Comparison of ENCODE assay signal across 11 cellular contexts in genomic region chr5:112917453-112918005, GRCh38. TPM values are rescaled to one million over a fixed set of nuclear protein-coding genes. Genes with fewer than 3 reads are reported as not detected.
A peak's percentile ranks its signal among the peaks of the same experiment; 100 is the strongest.
DNase-seq lines count a peak whose midpoint lies in the region; ATAC-seq and TF ChIP-seq lines count a peak whose summit lies in the region.
"Had no signal": no experiment of that assay in that cellular context is flagged by ENCODE, and none has a peak within 500 bp of the region (broad histone marks: within the 10 kb centered on the region; RNA-seq: fewer than 3 reads in every experiment).

No MANE protein-coding gene starts in this region.

- H3K27ac ChIP-seq in suprapubic skin: no peak overlapping the region
- no peak overlapping the region for H3K27ac ChIP-seq in neuronal stem cell (replicated peaks; ENCODE audit: low read length)
- H3K27ac ChIP-seq: BLaER1 treated with 17β-estradiol and CSF1 and Interleukin-3, amounts not matched to agents 10 nM and 100 nM; sigmoid colon had no signal

- H3K36me3 ChIP-seq in suprapubic skin (peaks cover 17% of the 10 kb centered on the region), neuronal stem cell (replicated peaks in 1 of 2; ENCODE audit: control insufficient read depth in 2 of 2, insufficient read depth in 2 of 2, low read length in 2 of 2) (peaks cover 2 to 72% of the 10 kb centered on the region in 2 donors)

- H3K4me2 ChIP-seq in neuronal stem cell (ENCODE audit: insufficient read depth, low read length, poor library complexity, severe bottlenecking): no peak overlapping the region

- no peak for TF ChIP-seq EP300 in suprapubic skin (IDR thresholded peaks at IDR 0.05)

- no peak overlapping the region for H3K18ac ChIP-seq in neuronal stem cell (ENCODE audit: low read length)

- H3K27me3 ChIP-seq in suprapubic skin (no peaks in the 10 kb centered on the region), neuronal stem cell (ENCODE audit: control insufficient read depth in 3 of 3, insufficient read depth in 3 of 3, low read depth in 1 of 3, low read length in 3 of 3) (peaks cover 0 to 2% (median 0%) of the 10 kb centered on the region in 3 experiments)
- H3K27me3 ChIP-seq: BLaER1 treated with 17β-estradiol and CSF1 and Interleukin-3, amounts not matched to agents 10 nM and 100 nM; sigmoid colon had no signal

- no peak for TF ChIP-seq CTCF in natural killer cell (IDR thresholded peaks at IDR 0.05)
- TF ChIP-seq CTCF in suprapubic skin (IDR thresholded peaks at IDR 0.05): no peak

- intact Hi-C loops in activated CD4-positive, alpha-beta T cell treated with anti-CD3 and anti-CD28 coated beads, Interleukin-2, amount 10 ng/mL, durations not matched to agents 24 days and 14 days (cut with micrococcal nuclease): no loop called here
- intact Hi-C loops in natural killer cell (cut with micrococcal nuclease): no loop called here

- ATAC-seq in natural killer cell: no peak

- H3K9me3 Mint-ChIP-seq in activated CD4-positive, alpha-beta T cell treated with anti-CD3 and anti-CD28 coated beads, Interleukin-2, amount 10 ng/mL, durations not matched to agents 24 days and 14 days: no peaks in the 10 kb centered on the region
- H3K9me3 Mint-ChIP-seq in IgD-negative memory B cell (no peaks in the 10 kb centered on the region), natural killer cell (no peaks in the 10 kb centered on the region)

- no peak overlapping the region for H3K23ac ChIP-seq in neuronal stem cell (ENCODE audit: low read depth, low read length, poor library complexity)

- H3K79me1 ChIP-seq in neuronal stem cell (ENCODE audit: low read depth, low read length): peaks cover 4% of the 10 kb centered on the region

- H3K9me3 ChIP-seq in suprapubic skin (no peaks in the 10 kb centered on the region), neuronal stem cell (replicated peaks in 1 of 2; ENCODE audit: control insufficient read depth in 2 of 2, insufficient read depth in 1 of 2, low read depth in 1 of 2, low read length in 2 of 2) (no peaks in the 10 kb centered on the region)
- H3K9me3 ChIP-seq: BLaER1 treated with 17β-estradiol and CSF1 and Interleukin-3, amounts not matched to agents 10 nM and 100 nM; sigmoid colon had no signal

- TF ChIP-seq POLR2A in suprapubic skin (IDR thresholded peaks at IDR 0.05): no peak

- 96% methylated on average over 2 of the region's 2 CpGs for WGBS in suprapubic skin
- no CpG with 5 or more reads among the region's 2 CpGs for WGBS in neuronal stem cell (ENCODE audit: extremely low coverage in 2 of 2, insufficient read length in 2 of 2, insufficient replicate concordance in 1 of 2), 2 donors

- H3K9ac ChIP-seq in neuronal stem cell (ENCODE audit: low read depth, low read length, poor library complexity): no peak overlapping the region
- H3K9ac ChIP-seq: BLaER1 treated with 17β-estradiol and CSF1 and Interleukin-3, amounts not matched to agents 10 nM and 100 nM had no signal

- H2BK15ac ChIP-seq in neuronal stem cell (ENCODE audit: low read length): no peak overlapping the region

- peak; percentile 64 for DNase-seq in activated CD4-positive, alpha-beta T cell treated with anti-CD3 and anti-CD28 coated beads, Interleukin-2, amount 10 ng/mL, durations not matched to agents 24 days and 14 days
- DNase-seq in activated CD4-positive, alpha-beta T cell treated with anti-CD3 and anti-CD28 coated beads, Interleukin-2, amount 50 U/mL, for 4 hours: no peak
- DNase-seq in activated naive CD4-positive, alpha-beta T cell treated with anti-CD3 and anti-CD28 coated beads, Interleukin-2, amount 50 U/mL, for 16 hours: peak; percentile 22
- DNase-seq in natural killer cell: no peak
- no peak for DNase-seq in NCI-H1092 (lab: John Stamatoyannopoulos, UW)
- no peak for DNase-seq in suprapubic skin (ENCODE audit: low spot score in 2 of 2)
- no peak for DNase-seq in neuronal stem cell (ENCODE audit: low spot score)
- DNase-seq: hippocampal formation, sigmoid colon had no signal

- no peak overlapping the region for H2BK12ac ChIP-seq in neuronal stem cell (ENCODE audit: low read length)

- H3K27ac Mint-ChIP-seq in activated CD4-positive, alpha-beta T cell treated with anti-CD3 and anti-CD28 coated beads, Interleukin-2, amount 10 ng/mL, durations not matched to agents 24 days and 14 days: no peak overlapping the region
- H3K27ac Mint-ChIP-seq in IgD-negative memory B cell: peak overlapping the region in 2 of 3 donors; percentile 25 to 43
- peak overlapping the region; percentile 69 to 90 for H3K27ac Mint-ChIP-seq in natural killer cell

- H3K4me1 ChIP-seq in suprapubic skin: peaks cover 56% of the 10 kb centered on the region
- peaks cover 3% of the 10 kb centered on the region in 2 donors for H3K4me1 ChIP-seq in neuronal stem cell (ENCODE audit: control insufficient read depth in 2 of 2, insufficient read depth in 1 of 2, low read depth in 1 of 2, low read length in 2 of 2)

- no peak overlapping the region for H2AK5ac ChIP-seq in neuronal stem cell (ENCODE audit: low read depth, low read length)

- no peak overlapping the region for H4K91ac ChIP-seq in neuronal stem cell (ENCODE audit: low read depth, low read length, poor library complexity)

- H3K36me3 Mint-ChIP-seq in activated CD4-positive, alpha-beta T cell treated with anti-CD3 and anti-CD28 coated beads, Interleukin-2, amount 10 ng/mL, durations not matched to agents 24 days and 14 days (ENCODE audit: low read depth): peaks cover 66% of the 10 kb centered on the region
- H3K36me3 Mint-ChIP-seq in IgD-negative memory B cell (peaks cover 9% of the 10 kb centered on the region), natural killer cell (no peaks in the 10 kb centered on the region)

- no peak overlapping the region for H2BK120ac ChIP-seq in neuronal stem cell (ENCODE audit: low read depth, low read length)

- no peak overlapping the region for H3K4me3 ChIP-seq in suprapubic skin
- H3K4me3 ChIP-seq in neuronal stem cell (ENCODE audit: low read length in 2 of 2): no peak overlapping the region
- H3K4me3 ChIP-seq: BLaER1 treated with 17β-estradiol and CSF1 and Interleukin-3, amounts not matched to agents 10 nM and 100 nM; sigmoid colon had no signal

- H3K4me1 Mint-ChIP-seq in activated CD4-positive, alpha-beta T cell treated with anti-CD3 and anti-CD28 coated beads, Interleukin-2, amount 10 ng/mL, durations not matched to agents 24 days and 14 days: peaks cover 67% of the 10 kb centered on the region
- H3K4me1 Mint-ChIP-seq in IgD-negative memory B cell (peaks cover 51 to 63% (median 58%) of the 10 kb centered on the region in 3 donors), natural killer cell (peaks cover 72 to 79% of the 10 kb centered on the region in 2 donors)

- H3K4me3 Mint-ChIP-seq in activated CD4-positive, alpha-beta T cell treated with anti-CD3 and anti-CD28 coated beads, Interleukin-2, amount 10 ng/mL, durations not matched to agents 24 days and 14 days: no peak overlapping the region
- H3K4me3 Mint-ChIP-seq in IgD-negative memory B cell (peak overlapping the region in 2 of 4 donors; percentile 46 to 72), natural killer cell (peak overlapping the region; percentile 49)

- no peak overlapping the region for H3K14ac ChIP-seq in neuronal stem cell (ENCODE audit: low read length)

- H2BK5ac ChIP-seq in neuronal stem cell (ENCODE audit: low read length): no peak overlapping the region

- no peaks in the 10 kb centered on the region for H3K27me3 Mint-ChIP-seq in activated CD4-positive, alpha-beta T cell treated with anti-CD3 and anti-CD28 coated beads, Interleukin-2, amount 10 ng/mL, durations not matched to agents 24 days and 14 days
- no peaks in the 10 kb centered on the region for H3K27me3 Mint-ChIP-seq in IgD-negative memory B cell
- H3K27me3 Mint-ChIP-seq in natural killer cell (ENCODE audit: low read depth in 2 of 2): no peaks in the 10 kb centered on the region

- H4K8ac ChIP-seq in neuronal stem cell (ENCODE audit: low read depth, low read length): no peak overlapping the region

- H3K4ac ChIP-seq in neuronal stem cell (ENCODE audit: low read length): no peak overlapping the region

- no peak overlapping the region for H2AFZ ChIP-seq in neuronal stem cell (ENCODE audit: low read length)

RNA-seq across cellular contexts. Expression of gene REEP5, which starts 4.5 kb away (rescaled TPM):
- total RNA-seq in activated CD4-positive, alpha-beta T cell treated with anti-CD3 and anti-CD28 coated beads, Interleukin-2, amount 10 ng/mL, durations not matched to agents 24 days and 14 days: 74.4 and 75.3 TPM in 2 replicates
- polyA plus RNA-seq in IgD-negative memory B cell: 113 TPM
- total RNA-seq in natural killer cell (10 to 100 TPM; 42.8 to 46.5 (median 46.5) TPM), suprapubic skin (10 to 100 TPM; 65.7 to 91.6 (median 79.0) TPM)
- polyA plus RNA-seq in neuronal stem cell (2013, experiment 1 of 2): 15.5 TPM
- polyA plus RNA-seq in neuronal stem cell (2013, experiment 2 of 2): 15.9 TPM

RNA-seq across cellular contexts. Expression of gene SRP19, which starts 56.4 kb away (rescaled TPM):
- total RNA-seq in activated CD4-positive, alpha-beta T cell treated with anti-CD3 and anti-CD28 coated beads, Interleukin-2, amount 10 ng/mL, durations not matched to agents 24 days and 14 days: 67.4 and 74.3 TPM in 2 replicates
- 105 TPM for polyA plus RNA-seq in IgD-negative memory B cell
- 10 to 100 TPM; 52.8 to 58.5 (median 54.7) TPM for total RNA-seq in natural killer cell
- total RNA-seq in suprapubic skin: 10 to 100 TPM; 26.2 to 48.6 (median 32.9) TPM
- polyA plus RNA-seq in neuronal stem cell (2013, experiment 1 of 2): 85.6 TPM
- 89.0 TPM for polyA plus RNA-seq in neuronal stem cell (2013, experiment 2 of 2)

RNA-seq across cellular contexts. Expression of gene DCP2, which starts 59.1 kb away (rescaled TPM):
- total RNA-seq in activated CD4-positive, alpha-beta T cell treated with anti-CD3 and anti-CD28 coated beads, Interleukin-2, amount 10 ng/mL, durations not matched to agents 24 days and 14 days: 73.6 and 78.8 TPM in 2 replicates
- 73.7 TPM for polyA plus RNA-seq in IgD-negative memory B cell
- 10 to 100 TPM; 69.3 to 82.9 (median 76.7) TPM for total RNA-seq in natural killer cell
- total RNA-seq in suprapubic skin: 10 to 100 TPM; 11.3 to 45.5 (median 23.0) TPM
- polyA plus RNA-seq in neuronal stem cell (2013, experiment 1 of 2): 36.6 TPM
- polyA plus RNA-seq in neuronal stem cell (2013, experiment 2 of 2): 40.3 TPM

Comparison
In these comparisons a context has a peak if more than half of its experiments do, and no peak if none do; other contexts are left out.
1. DNase-seq: peak in activated CD4-positive, alpha-beta T cell treated with anti-CD3 and anti-CD28 coated beads, Interleukin-2, amount 10 ng/mL, durations not matched to agents 24 days and 14 days (single experiment) and activated naive CD4-positive, alpha-beta T cell treated with anti-CD3 and anti-CD28 coated beads, Interleukin-2, amount 50 U/mL, for 16 hours (single experiment); none in activated CD4-positive, alpha-beta T cell treated with anti-CD3 and anti-CD28 coated beads, Interleukin-2, amount 50 U/mL, for 4 hours (0 of 2), natural killer cell (single experiment), NCI-H1092 (single experiment), suprapubic skin (0 of 2) and neuronal stem cell (single experiment).